ENCODE assay signal across 20 cellular contexts in the genomic region with DNA sequence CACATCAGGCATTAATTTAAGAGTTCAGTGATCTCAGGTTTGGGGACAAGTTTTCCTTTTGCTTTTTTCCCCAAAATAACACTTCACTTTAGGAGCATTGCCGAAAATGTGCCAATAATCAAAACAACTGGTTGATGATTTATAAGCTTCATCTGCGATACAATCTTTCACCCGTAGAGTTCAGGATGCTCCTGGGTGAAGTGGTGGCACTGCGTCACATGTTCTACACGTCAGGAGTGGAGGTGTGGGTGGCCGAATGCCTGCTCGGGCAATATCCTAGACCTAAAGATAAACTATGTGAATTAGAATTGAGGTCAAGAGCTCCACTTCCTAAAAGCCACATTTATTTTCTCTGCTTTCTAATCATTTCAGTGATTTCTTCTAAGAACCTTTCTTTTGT.
DNase-seq lines count a peak whose midpoint lies in the region; ATAC-seq, FAIRE-seq and TF ChIP-seq lines count a peak whose summit lies in the region.
"Had no signal": no experiment of that assay in that cellular context is flagged by ENCODE, and none has a peak within 500 bp of the region (broad histone marks: within the 10 kb centered on the region; RNA-seq: fewer than 3 reads in every experiment).

No MANE protein-coding gene starts in this region.

- peaks cover 0 to 2% of the 10 kb centered on the region in 2 donors for H3K4me1 ChIP-seq in breast epithelium
- no peaks in the 10 kb centered on the region for H3K4me1 ChIP-seq in mammary epithelial cell (ENCODE audit: insufficient read depth, low read length)
- H3K4me1 ChIP-seq in mesenchymal stem cell (ENCODE audit: control insufficient read depth, insufficient read depth, low read depth, low read length) = peaks cover 38% of the 10 kb centered on the region
- peaks cover 0 to under 1% (median 0%) of the 10 kb centered on the region in 6 donors for H3K4me1 ChIP-seq in spleen

- H3K79me1 ChIP-seq in mesenchymal stem cell (replicated peaks; ENCODE audit: low read length, poor library complexity, severe bottlenecking) = peaks cover 23% of the 10 kb centered on the region

- H3K4me3 ChIP-seq in breast epithelium = no peak overlapping the region
- H3K4me3 ChIP-seq in mammary epithelial cell (replicated peaks in 1 of 3; ENCODE audit: insufficient read depth in 1 of 3, low read depth in 2 of 3, low read length in 3 of 3) = no peak overlapping the region
- no peak overlapping the region for H3K4me3 ChIP-seq in bronchial epithelial cell (ENCODE audit: low read depth, low read length)
- H3K4me3 ChIP-seq in mesenchymal stem cell (ENCODE audit: insufficient read depth in 1 of 2, low read depth in 1 of 2, low read length in 2 of 2) = no peak overlapping the region
- no peak overlapping the region for H3K4me3 ChIP-seq in spleen
- H3K4me3 ChIP-seq: GM12878, K562 had no signal

- no TSS peak for BruUV-seq in mammary epithelial cell (replicated peaks; lab: Mats Ljungman, UMichigan)

- no peak overlapping the region for H3K18ac ChIP-seq in mesenchymal stem cell (ENCODE audit: low read depth in 1 of 2, low read length in 2 of 2)

- no peak for FAIRE-seq in bronchial epithelial cell (lab: Jason Lieb, UNC)
- FAIRE-seq: GM12878, K562, RCC 7860 had no signal

- dilution Hi-C loops in mammary epithelial cell (cut with HindIII; ENCODE audit: low sequenced_read_pairs) = no loop called here

- no peaks in the 10 kb centered on the region for H4K20me1 ChIP-seq in mammary epithelial cell (ENCODE audit: insufficient read depth, low read length)

- H2AFZ ChIP-seq in mammary epithelial cell (ENCODE audit: low read depth, low read length) = no peak overlapping the region
- H2AFZ ChIP-seq in mesenchymal stem cell (ENCODE audit: low read depth, low read length) = no peak overlapping the region

- H3K79me2 ChIP-seq in mammary epithelial cell (ENCODE audit: insufficient read depth, low read length) = no peaks in the 10 kb centered on the region

- H4K8ac ChIP-seq in mesenchymal stem cell (ENCODE audit: low read length) = no peak overlapping the region

- intact Hi-C loops in breast epithelium (cut with DNase I; ENCODE audit: low total_unique reads) = no loop called here
- intact Hi-C loops in mammary epithelial cell (cut with micrococcal nuclease) = no loop called here
- intact Hi-C loops in spleen (cut with DNase I; ENCODE audit: low total_unique reads) = no loop called here

- H3K4me2 ChIP-seq in mammary epithelial cell (ENCODE audit: insufficient read depth, low read depth, low read length) (no peak overlapping the region), mesenchymal stem cell (ENCODE audit: low read length, poor library complexity, severe bottlenecking) (peak overlapping the region; percentile 42)

- DNase-seq in breast epithelium (ENCODE audit: low spot score in 2 of 2) (no peak), mammary epithelial cell (no peak), bronchial epithelial cell (ENCODE audit: low read depth) (peak; percentile 33), mesenchymal stem cell (no peak), spleen (peak; percentile 34), DMS79 (lab: John Stamatoyannopoulos, UW) (no peak)
- DNase-seq in activated CD4-positive, alpha-beta T cell treated with anti-CD3 and anti-CD28 coated beads, Interleukin-2, amount 50 U/mL, for 1 hour = no peak
- DNase-seq: Calu3; CD4-positive, alpha-beta memory T cell; HCEC 1CT; NCI-H1417 treated with DMSO at 0.1 percent for 48 hours; NCI-H187 treated with DMSO at 0.1 percent for 48 hours; NCI-H2171 treated with DMSO at 0.1 percent for 48 hours; NCI-H526 treated with DMSO at 0.1 percent for 48 hours had no signal

- no peak overlapping the region for H2BK120ac ChIP-seq in mesenchymal stem cell (ENCODE audit: low read depth, low read length)

- no peak overlapping the region for H4K91ac ChIP-seq in mesenchymal stem cell (ENCODE audit: low read length)

- in situ Hi-C loops in mammary epithelial cell (cut with MboI; ENCODE audit: low sequenced_read_pairs in 2 of 2) = no loop called here

- peak overlapping the region; percentile 40 for H2AK5ac ChIP-seq in mesenchymal stem cell (ENCODE audit: low read length, severe bottlenecking)

- ATAC-seq in HG03442 (IDR thresholded peaks at IDR 0.05; ENCODE audit: unreplicated experiment) = no peak
- ATAC-seq: GM12878, K562, Right ventricle myocardium inferior had no signal

- H3K27ac ChIP-seq in breast epithelium = peak overlapping the region; percentile 16 to 72
- no peak overlapping the region for H3K27ac ChIP-seq in mammary epithelial cell (ENCODE audit: insufficient read depth, low read depth, low read length)
- H3K27ac ChIP-seq in mesenchymal stem cell (ENCODE audit: low read length, poor library complexity, severe bottlenecking) = peak overlapping the region; percentile 100
- no peak overlapping the region for H3K27ac ChIP-seq in spleen

- H3K36me3 ChIP-seq in breast epithelium = no peaks in the 10 kb centered on the region
- no peaks in the 10 kb centered on the region for H3K36me3 ChIP-seq in mammary epithelial cell (ENCODE audit: insufficient read depth, low read length)
- H3K36me3 ChIP-seq in bronchial epithelial cell (ENCODE audit: control insufficient read depth, insufficient read depth, low read length) = no peaks in the 10 kb centered on the region
- peaks cover 0 to 8% of the 10 kb centered on the region in 2 experiments for H3K36me3 ChIP-seq in mesenchymal stem cell (ENCODE audit: control insufficient read depth in 1 of 2, insufficient read depth in 2 of 2, low read depth in 1 of 2, low read length in 2 of 2)
- H3K36me3 ChIP-seq in spleen = no peaks in the 10 kb centered on the region

- no peak overlapping the region for H3K23ac ChIP-seq in mesenchymal stem cell (ENCODE audit: low read length in 2 of 2)

- 76% methylated on average over 7 of the region's 7 CpGs for WGBS in mammary epithelial cell (ENCODE audit: low coverage, missing lambda C conversion rate)
- WGBS in mesenchymal stem cell = 87% methylated on average over 5 of the region's 7 CpGs
- WGBS in spleen, 5 donors = 80 to 89% (median 84%) methylated on average over 7 of the region's 7 CpGs

- H2BK5ac ChIP-seq in mesenchymal stem cell (ENCODE audit: low read depth, low read length, poor library complexity, severe bottlenecking) = peak overlapping the region; percentile 96

- H3K9ac ChIP-seq in mammary epithelial cell (ENCODE audit: insufficient read depth, low read length) (no peak overlapping the region), mesenchymal stem cell (ENCODE audit: low read length) (no peak overlapping the region)
- H3K9ac ChIP-seq: SK-N-SH had no signal

- no peak for TF ChIP-seq POLR2A in breast epithelium (IDR thresholded peaks at IDR 0.05)
- no peak for TF ChIP-seq POLR2A in spleen (IDR thresholded peaks at IDR 0.05)

- no peak overlapping the region for H2BK12ac ChIP-seq in mesenchymal stem cell (ENCODE audit: low read length in 2 of 2)

- CTCF ChIA-PET in mammary epithelial cell (lab: Charles Lee; ENCODE audit: low non-redundant PET) = no interaction called here

- H3K9me3 ChIP-seq in breast epithelium (no peaks in the 10 kb centered on the region), mammary epithelial cell (replicated peaks; ENCODE audit: insufficient read depth, low read length) (no peaks in the 10 kb centered on the region), mesenchymal stem cell (ENCODE audit: control insufficient read depth, low read length) (no peaks in the 10 kb centered on the region), spleen (no peaks in the 10 kb centered on the region)
- H3K9me3 ChIP-seq: SK-N-SH had no signal

- H3K14ac ChIP-seq in mesenchymal stem cell (ENCODE audit: low read length in 2 of 2) = no peak overlapping the region

- no peak overlapping the region for H3K4ac ChIP-seq in mesenchymal stem cell (ENCODE audit: low read depth in 1 of 2, low read length in 2 of 2)

- TF ChIP-seq CTCF in breast epithelium (IDR thresholded peaks at IDR 0.05) (no peak), mammary epithelial cell (conservative IDR thresholded peaks at IDR 0.05 in 1 of 2, IDR thresholded peaks at IDR 0.05 in 1 of 2; ENCODE audit: extremely low read depth in 1 of 2, insufficient read depth in 1 of 2, low read depth in 1 of 2, low read length in 2 of 2) (no peak), bronchial epithelial cell (IDR thresholded peaks at IDR 0.05; ENCODE audit: insufficient read depth, low read length, severe bottlenecking) (peak; percentile 19), spleen (IDR thresholded peaks at IDR 0.05 in 8 of 11, conservative IDR thresholded peaks at IDR 0.05 in 3 of 11) (no peak)

- no peak overlapping the region for H2BK15ac ChIP-seq in mesenchymal stem cell (ENCODE audit: low read depth, poor library complexity, severe bottlenecking)

- H3K27me3 ChIP-seq in breast epithelium (no peaks in the 10 kb centered on the region), mammary epithelial cell (ENCODE audit: insufficient read depth, low read length) (no peaks in the 10 kb centered on the region), bronchial epithelial cell (ENCODE audit: control insufficient read depth, insufficient read depth, low read length) (no peaks in the 10 kb centered on the region), mesenchymal stem cell (ENCODE audit: control insufficient read depth in 1 of 2, insufficient read depth in 1 of 2, low read length in 2 of 2) (peaks cover 0 to 14% of the 10 kb centered on the region in 2 experiments), spleen (replicated peaks in 1 of 7) (no peaks in the 10 kb centered on the region)

Comparison
In these comparisons a context has a peak if more than half of its experiments do, and no peak if none do; other contexts are left out.
1. H3K27ac ChIP-seq: peak in breast epithelium (2 of 2) and mesenchymal stem cell (single experiment); none in mammary epithelial cell (single experiment) and spleen (0 of 8).
2. DNase-seq: peak in bronchial epithelial cell (single experiment) and spleen (single experiment); none in breast epithelium (0 of 2), mammary epithelial cell (single experiment), mesenchymal stem cell (single experiment), DMS79 (single experiment) and activated CD4-positive, alpha-beta T cell treated with anti-CD3 and anti-CD28 coated beads, Interleukin-2, amount 50 U/mL, for 1 hour (single experiment).